ENCODE assay signal across 11 cellular contexts in genomic region chr3:195102609-195103467, GRCh38.
DNase-seq lines count a peak whose midpoint lies in the region; ATAC-seq and TF ChIP-seq lines count a peak whose summit lies in the region.
"Had no signal": no experiment of that assay in that cellular context is flagged by ENCODE, and none has a peak within 500 bp of the region (broad histone marks: within the 10 kb centered on the region; RNA-seq: fewer than 3 reads in every experiment).

No MANE protein-coding gene starts in this region.

- intact Hi-C loops in right lobe of liver (cut with DNase I), result loop anchor here in 1 of 2 donors (10.0 kb wide), 1 partner anchor 68 kb away; no protein-coding TSS in a partner anchor

- no peaks in the 10 kb centered on the region for H3K27me3 Mint-ChIP-seq in IgD-negative memory B cell

- no peak overlapping the region for H3K4me3 Mint-ChIP-seq in IgD-negative memory B cell
- H3K4me3 Mint-ChIP-seq: activated CD8-positive, alpha-beta T cell treated with anti-CD3 and anti-CD28 coated beads, Interleukin-2, amount 10 ng/mL, durations not matched to agents 7 days and 5 days had no signal

- H3K36me3 Mint-ChIP-seq in IgD-negative memory B cell, result peaks cover 1% of the 10 kb centered on the region

- H3K4me3 ChIP-seq in brain microvascular endothelial cell (ENCODE audit: low read depth, low read length) (no peak overlapping the region), right lobe of liver (no peak overlapping the region)
- H3K4me3 ChIP-seq: tibial artery had no signal

- ATAC-seq in right lobe of liver, result peak in 3 of 4 donors; percentile 7 to 36 (median 14)
- ATAC-seq: activated CD8-positive, alpha-beta T cell treated with anti-CD3 and anti-CD28 coated beads, Interleukin-2, amount 10 ng/mL, durations not matched to agents 7 days and 5 days had no signal

- H3K9me3 ChIP-seq in right lobe of liver, result no peaks in the 10 kb centered on the region
- H3K9me3 ChIP-seq: tibial artery had no signal

- no peaks in the 10 kb centered on the region for H3K9me3 Mint-ChIP-seq in IgD-negative memory B cell

- H3K36me3 ChIP-seq in brain microvascular endothelial cell (replicated peaks) (no peaks in the 10 kb centered on the region), right lobe of liver (no peaks in the 10 kb centered on the region)
- H3K36me3 ChIP-seq: tibial artery had no signal

- no peak for TF ChIP-seq CTCF in brain microvascular endothelial cell (IDR thresholded peaks at IDR 0.05; ENCODE audit: low read depth, low read length, missing control alignments)
- TF ChIP-seq CTCF in right lobe of liver (IDR thresholded peaks at IDR 0.05), result no peak

- peak overlapping the region in 2 of 3 donors; percentile 47 to 56 for H3K27ac Mint-ChIP-seq in IgD-negative memory B cell
- H3K27ac Mint-ChIP-seq: activated CD8-positive, alpha-beta T cell treated with anti-CD3 and anti-CD28 coated beads, Interleukin-2, amount 10 ng/mL, durations not matched to agents 7 days and 5 days had no signal

- peaks cover 0 to 24% (median 8%) of the 10 kb centered on the region in 4 donors for H3K4me1 ChIP-seq in right lobe of liver

- no peak for TF ChIP-seq POLR2A in right lobe of liver (IDR thresholded peaks at IDR 0.05)

- 79% methylated on average over 32 of the region's 32 CpGs for WGBS in right lobe of liver (ENCODE audit: insufficient coverage, low coverage, low lambda C conversion rate, missing lambda C conversion rate)

- peak; percentile 98 for DNase-seq in A172 (ENCODE audit: low spot score)
- DNase-seq in brain microvascular endothelial cell, result peak; percentile 95
- DNase-seq in right lobe of liver, result peak in 1 of 3 donors; percentile 15
- no peak for DNase-seq in activated T-cell treated with anti-CD3 and anti-CD28 coated beads, Interleukin-2, amount 50 U/mL, for 48 hours
- no peak for DNase-seq in NCI-H82 (lab: John Stamatoyannopoulos, UW)
- DNase-seq in Ammon's horn (ENCODE audit: low spot score), result no peak
- no peak for DNase-seq in midbrain (lab: John Stamatoyannopoulos, UW)
- DNase-seq: activated CD8-positive, alpha-beta T cell treated with anti-CD3 and anti-CD28 coated beads, Interleukin-2, amount 10 ng/mL, durations not matched to agents 7 days and 5 days; COR-L47 had no signal

- no peaks in the 10 kb centered on the region for H3K27me3 ChIP-seq in brain microvascular endothelial cell (replicated peaks)
- H3K27me3 ChIP-seq in right lobe of liver, result no peaks in the 10 kb centered on the region
- H3K27me3 ChIP-seq: tibial artery had no signal

- H3K4me1 Mint-ChIP-seq in IgD-negative memory B cell, result peaks cover 29 to 35% (median 29%) of the 10 kb centered on the region in 3 donors

- peak overlapping the region; percentile 75 for H3K27ac ChIP-seq in brain microvascular endothelial cell
- H3K27ac ChIP-seq in right lobe of liver, result no peak overlapping the region
- H3K27ac ChIP-seq: tibial artery had no signal

- in situ Hi-C loops in brain microvascular endothelial cell (cut with HindIII; ENCODE audit: low pct_ligation_motif_present, low sequenced_read_pairs), result loop anchor here (25.0 kb wide), 1 partner anchor 441 kb away; the partner anchor contains the start of gene LSG1

Comparison
In these comparisons a context has a peak if more than half of its experiments do, and no peak if none do; other contexts are left out.
1. DNase-seq: peak in A172 (single experiment) and brain microvascular endothelial cell (single experiment); none in activated T-cell treated with anti-CD3 and anti-CD28 coated beads, Interleukin-2, amount 50 U/mL, for 48 hours (0 of 2), NCI-H82 (single experiment), Ammon's horn (single experiment) and midbrain (single experiment).